ENCODE assay signal across 10 cellular contexts in the genomic region with DNA sequence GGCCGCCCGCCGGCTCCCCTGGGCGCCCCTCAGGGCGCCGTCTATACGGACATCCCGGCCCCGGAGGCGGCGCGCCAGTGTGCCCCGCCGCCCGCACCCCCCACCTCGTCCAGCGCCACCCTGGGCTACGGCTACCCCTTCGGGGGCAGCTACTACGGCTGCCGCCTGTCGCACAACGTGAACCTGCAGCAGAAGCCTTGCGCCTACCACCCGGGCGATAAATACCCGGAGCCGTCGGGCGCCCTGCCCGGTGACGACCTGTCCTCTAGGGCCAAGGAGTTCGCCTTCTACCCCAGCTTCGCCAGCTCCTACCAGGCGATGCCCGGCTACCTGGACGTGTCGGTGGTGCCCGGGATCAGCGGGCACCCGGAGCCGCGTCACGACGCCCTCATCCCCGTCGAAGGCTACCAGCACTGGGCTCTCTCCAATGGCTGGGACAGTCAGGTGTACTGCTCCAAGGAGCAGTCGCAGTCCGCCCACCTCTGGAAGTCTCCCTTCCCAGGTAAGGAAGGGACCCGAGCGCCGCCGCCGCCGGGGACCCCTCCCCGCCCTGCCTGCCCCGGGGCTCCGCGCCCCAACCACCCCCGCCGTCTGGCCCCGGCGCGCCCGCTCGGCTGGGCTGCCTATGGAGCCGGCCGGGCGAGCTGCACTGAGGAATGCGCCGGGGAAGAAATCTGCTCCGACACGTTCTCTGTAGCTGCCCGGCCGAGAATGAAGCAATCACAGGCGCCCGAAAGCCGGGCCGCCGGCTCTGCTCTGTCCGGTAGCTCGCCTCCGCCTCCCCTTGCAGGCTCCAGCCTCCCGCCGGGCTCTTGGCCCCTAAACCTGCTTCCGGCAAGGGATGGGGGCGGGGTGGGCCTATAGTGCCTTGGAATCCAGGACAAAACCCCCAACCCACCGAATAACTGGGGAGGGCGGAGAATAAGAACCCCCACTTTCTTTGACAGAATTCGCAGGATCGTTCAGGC. TPM values are rescaled to one million over a fixed set of nuclear protein-coding genes. Genes with fewer than 3 reads are reported as not detected.
DNase-seq lines count a peak whose midpoint lies in the region; TF ChIP-seq lines count a peak whose summit lies in the region.
"Had no signal": no experiment of that assay in that cellular context is flagged by ENCODE, and none has a peak within 500 bp of the region (broad histone marks: within the 10 kb centered on the region; RNA-seq: fewer than 3 reads in every experiment).

No MANE protein-coding gene starts in this region.

- no peaks in the 10 kb centered on the region for H3F3A ChIP-seq in neural cell (ENCODE audit: insufficient read depth, low read length, poor library complexity, severe bottlenecking)

- TF ChIP-seq RAD21 in neural cell (conservative IDR thresholded peaks at IDR 0.05) = no peak

- H3K36me3 ChIP-seq in BE2C (no peaks in the 10 kb centered on the region), HUES64 (ENCODE audit: insufficient read depth, low read length) (no peaks in the 10 kb centered on the region), neural cell (ENCODE audit: insufficient read depth, low read length) (no peaks in the 10 kb centered on the region)

- H3K4me2 ChIP-seq in neural cell (ENCODE audit: low read length) = no peak overlapping the region

- TF ChIP-seq EP300 in neural cell (conservative IDR thresholded peaks at IDR 0.05; ENCODE audit: poor library complexity, severe bottlenecking) = no peak

- H3K9me3 ChIP-seq in BE2C = no peaks in the 10 kb centered on the region
- H3K9me3 ChIP-seq in HUES64 (ENCODE audit: insufficient read depth, low read depth, low read length) = no peaks in the 10 kb centered on the region
- H3K9me3 ChIP-seq in neural cell (ENCODE audit: low read length) = no peaks in the 10 kb centered on the region

- H3K27me3 ChIP-seq in BE2C (peaks cover 96% of the 10 kb centered on the region), HUES64 (ENCODE audit: insufficient read depth, low read length) (peaks cover 100% of the 10 kb centered on the region), neural cell (ENCODE audit: insufficient read depth, low read depth, low read length) (peaks cover 100% of the 10 kb centered on the region)

- no peaks in the 10 kb centered on the region for H4K20me1 ChIP-seq in neural cell (ENCODE audit: insufficient read depth)

- no peak for TF ChIP-seq CTCF in BE2C (IDR thresholded peaks at IDR 0.05; ENCODE audit: low read depth, low read length)
- no peak for TF ChIP-seq CTCF in coronary artery (IDR thresholded peaks at IDR 0.05)
- TF ChIP-seq CTCF in neural cell (IDR thresholded peaks at IDR 0.05; ENCODE audit: poor library complexity, severe bottlenecking) = no peak

- no peaks in the 10 kb centered on the region for H3K9me2 ChIP-seq in neural cell (ENCODE audit: insufficient read depth, low read length)

- WGBS in HUES64 = 20% methylated on average over 87 of the region's 91 CpGs

- H3K79me2 ChIP-seq in neural cell (replicated peaks; ENCODE audit: insufficient read depth, low read length) = no peaks in the 10 kb centered on the region

- no peak overlapping the region for H2AFZ ChIP-seq in neural cell (ENCODE audit: low read depth, low read length)

- H3K4me3 ChIP-seq in BE2C (ENCODE audit: low read depth, low read length) (peak overlapping the region; percentile 41; the same call in 1 of the 2 replicates), HUES64 (ENCODE audit: low read length) (0 out of 2 replicates have a peak overlapping the region, but pooled peaks have one; percentile 8), coronary artery (peak overlapping the region; percentile 28), neural cell (ENCODE audit: low read length) (peak overlapping the region; percentile 49)

- DNase-seq in BE2C = no peak
- no peak for DNase-seq in coronary artery (ENCODE audit: low spot score)
- DNase-seq in UCSD-AML1 (lab: John Stamatoyannopoulos, UW; ENCODE audit: unreplicated experiment) = no peak
- DNase-seq in occipital lobe (lab: John Stamatoyannopoulos, UW) = no peak
- DNase-seq in retina = no peak
- DNase-seq in MV-4-11 (lab: John Stamatoyannopoulos, UW) = no peak
- DNase-seq: activated B cell treated with CpG ODN at 0.5 μM for 24 hours, DMS53 had no signal

- H3K9ac ChIP-seq in HUES64 (ENCODE audit: low read depth, low read length) (no peak overlapping the region), neural cell (ENCODE audit: low read length) (no peak overlapping the region)

- H3K4me1 ChIP-seq in BE2C (no peaks in the 10 kb centered on the region), HUES64 (ENCODE audit: insufficient read depth, low read length) (peaks cover 2% of the 10 kb centered on the region; the same call in 1 of the 2 replicates)

- no peak overlapping the region for H3K27ac ChIP-seq in HUES64 (ENCODE audit: low read depth, low read length)
- no peak overlapping the region for H3K27ac ChIP-seq in coronary artery
- H3K27ac ChIP-seq in neural cell (ENCODE audit: low read length) = no peak overlapping the region

TF ChIP-seq in neural cell, 6 proteins besides CTCF, POLR2A, EP300 and RAD21:
- TF ChIP-seq TAF1 (IDR thresholded peaks at IDR 0.05; ENCODE audit: low read depth) (no peak), MXI1 (conservative IDR thresholded peaks at IDR 0.05; ENCODE audit: poor library complexity, severe bottlenecking) (no peak), SMC3 (conservative IDR thresholded peaks at IDR 0.05; ENCODE audit: poor library complexity) (no peak), EZH2 (IDR thresholded peaks at IDR 0.05; ENCODE audit: borderline replicate concordance, insufficient read depth, low read length, poor library complexity, severe bottlenecking) (no peak), POLR2AphosphoS5 (IDR thresholded peaks at IDR 0.05) (no peak)
- TF ChIP-seq, protein P1, sequence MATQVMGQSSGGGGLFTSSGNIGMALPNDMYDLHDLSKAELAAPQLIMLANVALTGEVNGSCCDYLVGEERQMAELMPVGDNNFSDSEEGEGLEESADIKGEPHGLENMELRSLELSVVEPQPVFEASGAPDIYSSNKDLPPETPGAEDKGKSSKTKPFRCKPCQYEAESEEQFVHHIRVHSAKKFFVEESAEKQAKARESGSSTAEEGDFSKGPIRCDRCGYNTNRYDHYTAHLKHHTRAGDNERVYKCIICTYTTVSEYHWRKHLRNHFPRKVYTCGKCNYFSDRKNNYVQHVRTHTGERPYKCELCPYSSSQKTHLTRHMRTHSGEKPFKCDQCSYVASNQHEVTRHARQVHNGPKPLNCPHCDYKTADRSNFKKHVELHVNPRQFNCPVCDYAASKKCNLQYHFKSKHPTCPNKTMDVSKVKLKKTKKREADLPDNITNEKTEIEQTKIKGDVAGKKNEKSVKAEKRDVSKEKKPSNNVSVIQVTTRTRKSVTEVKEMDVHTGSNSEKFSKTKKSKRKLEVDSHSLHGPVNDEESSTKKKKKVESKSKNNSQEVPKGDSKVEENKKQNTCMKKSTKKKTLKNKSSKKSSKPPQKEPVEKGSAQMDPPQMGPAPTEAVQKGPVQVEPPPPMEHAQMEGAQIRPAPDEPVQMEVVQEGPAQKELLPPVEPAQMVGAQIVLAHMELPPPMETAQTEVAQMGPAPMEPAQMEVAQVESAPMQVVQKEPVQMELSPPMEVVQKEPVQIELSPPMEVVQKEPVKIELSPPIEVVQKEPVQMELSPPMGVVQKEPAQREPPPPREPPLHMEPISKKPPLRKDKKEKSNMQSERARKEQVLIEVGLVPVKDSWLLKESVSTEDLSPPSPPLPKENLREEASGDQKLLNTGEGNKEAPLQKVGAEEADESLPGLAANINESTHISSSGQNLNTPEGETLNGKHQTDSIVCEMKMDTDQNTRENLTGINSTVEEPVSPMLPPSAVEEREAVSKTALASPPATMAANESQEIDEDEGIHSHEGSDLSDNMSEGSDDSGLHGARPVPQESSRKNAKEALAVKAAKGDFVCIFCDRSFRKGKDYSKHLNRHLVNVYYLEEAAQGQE (IDR thresholded peaks at IDR 0.05; ENCODE audit: borderline replicate concordance) = no peak
TF ChIP-seq in neural cell: peak in this region for 0.

RNA-seq across cellular contexts. Expression of gene HOXC13, which starts 0.8 kb away (rescaled TPM):
- 0.60 TPM for polyA plus RNA-seq in BE2C (2012; ENCODE audit: insufficient read depth, insufficient read length, low read depth)
- polyA plus RNA-seq in HUES64 (2013, experiment 1 of 2) = not detected
- not detected for polyA plus RNA-seq in HUES64 (2013, experiment 2 of 2)
- not detected in 2 replicates for polyA plus RNA-seq in neural cell
- not detected in 2 replicates for polyA minus RNA-seq in neural cell
- not detected for total RNA-seq in occipital lobe
- total RNA-seq: activated B cell treated with CpG ODN at 0.5 μM for 24 hours had no signal

RNA-seq across cellular contexts. Expression of gene HOXC12, which starts 15.3 kb away (rescaled TPM):
- not detected for polyA plus RNA-seq in BE2C (2012; ENCODE audit: insufficient read depth, insufficient read length, low read depth)
- polyA plus RNA-seq in HUES64 (2013, experiment 1 of 2) = not detected
- polyA plus RNA-seq in HUES64 (2013, experiment 2 of 2) = not detected
- polyA plus RNA-seq in neural cell = not detected in 2 replicates
- polyA minus RNA-seq in neural cell = not detected in 2 replicates
- not detected for total RNA-seq in occipital lobe
- total RNA-seq: activated B cell treated with CpG ODN at 0.5 μM for 24 hours had no signal

RNA-seq across cellular contexts. Expression of gene HOXC11, which starts 33.5 kb away (rescaled TPM):
- 0.85 TPM for polyA plus RNA-seq in BE2C (2012; ENCODE audit: insufficient read depth, insufficient read length, low read depth)
- polyA plus RNA-seq in HUES64 (2013, experiment 1 of 2) = not detected
- not detected for polyA plus RNA-seq in HUES64 (2013, experiment 2 of 2)
- polyA plus RNA-seq in neural cell = not detected in 2 replicates
- not detected in 2 replicates for polyA minus RNA-seq in neural cell
- not detected for total RNA-seq in occipital lobe
- total RNA-seq: activated B cell treated with CpG ODN at 0.5 μM for 24 hours had no signal

RNA-seq across cellular contexts. Expression of gene HOTAIR, which starts 35.3 kb away (rescaled TPM):
- polyA plus RNA-seq in BE2C (2012; ENCODE audit: insufficient read depth, insufficient read length, low read depth) = 2.2 TPM
- not detected for polyA plus RNA-seq in HUES64 (2013, experiment 1 of 2)
- polyA plus RNA-seq in HUES64 (2013, experiment 2 of 2) = 0.13 TPM
- not detected in 2 replicates for polyA plus RNA-seq in neural cell
- polyA minus RNA-seq in neural cell = not detected in 2 replicates
- total RNA-seq in occipital lobe = not detected
- total RNA-seq: activated B cell treated with CpG ODN at 0.5 μM for 24 hours had no signal

RNA-seq across cellular contexts. Expression of gene HOXC10, which starts 45.5 kb away (rescaled TPM):
- polyA plus RNA-seq in BE2C (2012; ENCODE audit: insufficient read depth, insufficient read length, low read depth) = 49.3 TPM
- 0.75 TPM for polyA plus RNA-seq in HUES64 (2013, experiment 1 of 2)
- 1.3 TPM for polyA plus RNA-seq in HUES64 (2013, experiment 2 of 2)
- not detected in 2 replicates for polyA plus RNA-seq in neural cell
- not detected in 2 replicates for polyA minus RNA-seq in neural cell
- not detected for total RNA-seq in occipital lobe
- total RNA-seq: activated B cell treated with CpG ODN at 0.5 μM for 24 hours had no signal
